ENCODE assay signal across 16 cellular contexts in genomic region chr14:43005807-43006206, GRCh38.
A peak's percentile ranks its signal among the peaks of the same experiment; 100 is the strongest.
DNase-seq lines count a peak whose midpoint lies in the region; ATAC-seq and TF ChIP-seq lines count a peak whose summit lies in the region.
"Had no signal": no experiment of that assay in that cellular context is flagged by ENCODE, and none has a peak within 500 bp of the region (broad histone marks: within the 10 kb centered on the region; RNA-seq: fewer than 3 reads in every experiment).

No MANE protein-coding gene starts in this region.

- no peaks in the 10 kb centered on the region for H3K27me3 ChIP-seq in OCI-LY3 (ENCODE audit: low read depth, low read length)
- no peaks in the 10 kb centered on the region for H3K27me3 ChIP-seq in tibial nerve
- H3K27me3 ChIP-seq: esophagus muscularis mucosa, stomach had no signal

- H3K79me2 ChIP-seq in OCI-LY3 (ENCODE audit: low read length) = no peaks in the 10 kb centered on the region

- no peak overlapping the region for H3K4me2 ChIP-seq in OCI-LY3 (ENCODE audit: low read length)
- H3K4me2 ChIP-seq: SK-N-SH had no signal

- 52 to 59% methylated on average over 1 of the region's 1 CpG for WGBS in tibial nerve, 2 donors

- no peak overlapping the region for H3K4me3 ChIP-seq in OCI-LY3 (ENCODE audit: low read length)
- H3K4me3 ChIP-seq in epithelial cell of proximal tubule (ENCODE audit: low read depth, low read length) = no peak overlapping the region
- no peak overlapping the region for H3K4me3 ChIP-seq in tibial nerve
- H3K4me3 ChIP-seq: esophagus muscularis mucosa, prostate gland, stomach had no signal

- no peaks in the 10 kb centered on the region for H4K20me1 ChIP-seq in OCI-LY3 (ENCODE audit: insufficient read depth, low read length)

- H2AFZ ChIP-seq in OCI-LY3 (ENCODE audit: low read depth, low read length) = no peak overlapping the region

- H3K36me3 ChIP-seq in OCI-LY3 (replicated peaks; ENCODE audit: low read depth, low read length) (peaks cover 10% of the 10 kb centered on the region), tibial nerve (no peaks in the 10 kb centered on the region)
- H3K36me3 ChIP-seq: esophagus muscularis mucosa, prostate gland, stomach, WERI-Rb-1 had no signal

- H3K9me3 ChIP-seq in OCI-LY3 (ENCODE audit: insufficient read depth, low read length) = peaks cover 23% of the 10 kb centered on the region
- H3K9me3 ChIP-seq in tibial nerve = peaks cover 0 to 59% (median 6%) of the 10 kb centered on the region in 4 donors
- H3K9me3 ChIP-seq: prostate gland, SK-N-SH had no signal

- ATAC-seq in GM18873 (IDR thresholded peaks at IDR 0.05; ENCODE audit: low FRiP score, unreplicated experiment) = no peak
- ATAC-seq: left ventricle myocardium superior had no signal

- CTCF ChIA-PET in RWPE1 (lab: Yijun Ruan, JAX) = no interaction called here

- H3K4me1 ChIP-seq in OCI-LY3 (ENCODE audit: low read length) = no peaks in the 10 kb centered on the region
- no peaks in the 10 kb centered on the region for H3K4me1 ChIP-seq in tibial nerve
- H3K4me1 ChIP-seq: esophagus muscularis mucosa, prostate gland, stomach had no signal

- TF ChIP-seq POLR2A in tibial nerve (IDR thresholded peaks at IDR 0.05) = no peak

- no peak for TF ChIP-seq EP300 in tibial nerve (IDR thresholded peaks at IDR 0.05)

- TF ChIP-seq CTCF in OCI-LY3 (IDR thresholded peaks at IDR 0.05; ENCODE audit: low read depth, low read length) (0 out of 2 replicates have a peak, but pooled peaks have one; percentile 16), epithelial cell of proximal tubule (conservative IDR thresholded peaks at IDR 0.05; ENCODE audit: low read depth, low read length) (peak; percentile 51), RWPE1 (conservative IDR thresholded peaks at IDR 0.05; ENCODE audit: low read depth) (no peak), tibial nerve (IDR thresholded peaks at IDR 0.05) (no peak)

- POLR2A ChIA-PET in RWPE1 (lab: Yijun Ruan, JAX; ENCODE audit: low non-redundant PET) = no interaction called here

- H3K27ac ChIP-seq in OCI-LY3 (ENCODE audit: low read length) (no peak overlapping the region), RWPE1 (no peak overlapping the region), tibial nerve (no peak overlapping the region)
- H3K27ac ChIP-seq: esophagus muscularis mucosa, prostate gland, stomach, WERI-Rb-1 had no signal

- H3K9ac ChIP-seq in OCI-LY3 (ENCODE audit: low read length) = no peak overlapping the region
- H3K9ac ChIP-seq: SK-N-SH had no signal

- peak; percentile 16 for DNase-seq in NCI-H1694 treated with DMSO at 0.1 percent for 48 hours (lab: John Stamatoyannopoulos, UW)
- no peak for DNase-seq in NCI-H1694 (lab: John Stamatoyannopoulos, UW)
- DNase-seq in epithelial cell of proximal tubule (ENCODE audit: low read depth) = no peak
- peak; percentile 4 for DNase-seq in stromal cell of bone marrow (ENCODE audit: low read depth)
- DNase-seq in RWPE1 (ENCODE audit: low spot score) = no peak
- DNase-seq in tibial nerve (ENCODE audit: low spot score in 2 of 2) = no peak
- DNase-seq: amygdala, left ventricle myocardium superior, naive B cell, SK-N-SH, stomach, WERI-Rb-1 had no signal

Comparison
In these comparisons a context has a peak if more than half of its experiments do, and no peak if none do; other contexts are left out.
1. DNase-seq: peak in NCI-H1694 treated with DMSO at 0.1 percent for 48 hours (single experiment) and stromal cell of bone marrow (single experiment); none in NCI-H1694 (single experiment), epithelial cell of proximal tubule (single experiment), RWPE1 (single experiment) and tibial nerve (0 of 2).
2. CTCF ChIP-seq: peak in OCI-LY3 (single experiment) and epithelial cell of proximal tubule (single experiment); none in RWPE1 (single experiment) and tibial nerve (0 of 5).